Comparison of ENCODE assay signal across 8 cellular contexts in the genomic region with DNA sequence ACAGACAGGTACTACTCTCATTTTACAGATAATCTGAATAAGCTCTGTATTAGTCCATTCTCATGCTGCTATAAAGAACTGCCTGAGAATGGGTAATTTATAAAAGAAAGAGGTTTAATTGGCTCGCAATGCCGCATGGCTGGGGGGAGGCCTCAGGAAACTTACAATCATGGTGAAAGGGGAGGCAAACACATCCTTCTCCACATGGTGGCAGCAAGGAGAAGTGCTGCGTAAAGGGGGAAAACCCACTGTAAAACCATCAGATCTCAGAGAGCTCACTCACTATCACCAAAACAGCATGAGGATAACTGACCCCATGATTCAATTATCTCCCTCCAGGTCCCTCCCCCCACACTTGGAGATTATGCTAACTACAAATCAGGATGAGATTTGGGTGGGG.
DNase-seq lines count a peak whose midpoint lies in the region; ATAC-seq and TF ChIP-seq lines count a peak whose summit lies in the region.

No MANE protein-coding gene starts in this region.

- no peak overlapping the region for H2AFZ ChIP-seq in MM.1S (ENCODE audit: low read length)

- H3F3A ChIP-seq in DOHH2 (ENCODE audit: control insufficient read depth, insufficient read depth) (no peaks in the 10 kb centered on the region), MM.1S (ENCODE audit: insufficient read depth, low read length) (no peaks in the 10 kb centered on the region)

- H3K27ac ChIP-seq in DOHH2 (ENCODE audit: low read depth, low read length), result no peak overlapping the region
- H3K27ac ChIP-seq in MM.1S (ENCODE audit: low read length), result no peak overlapping the region

- H4K20me1 ChIP-seq in DOHH2 (ENCODE audit: control insufficient read depth, insufficient read depth, low read depth, low read length) (no peaks in the 10 kb centered on the region), MM.1S (ENCODE audit: insufficient read depth, low read length) (no peaks in the 10 kb centered on the region)

- peak; percentile 39 for DNase-seq in MM.1S
- DNase-seq in fibroblast of the aortic adventitia (ENCODE audit: low read depth), result peak; percentile 34
- no peak for DNase-seq in SIG-M5 (lab: John Stamatoyannopoulos, UW)
- no peak for DNase-seq in anterior cingulate cortex (lab: John Stamatoyannopoulos, UW)
- no peak for DNase-seq in OCI-M2 (lab: John Stamatoyannopoulos, UW; ENCODE audit: unreplicated experiment)
- DNase-seq in stimulated activated CD4-positive, alpha-beta T cell treated with anti-CD3 and anti-CD28 coated beads, Interleukin-4, amount 100 ng/mL, for 24 hours, result no peak

- H3K79me2 ChIP-seq in DOHH2 (ENCODE audit: control insufficient read depth, low read length), result no peaks in the 10 kb centered on the region
- H3K79me2 ChIP-seq in MM.1S (ENCODE audit: low read length), result no peaks in the 10 kb centered on the region

- no peak overlapping the region for H3K4me3 ChIP-seq in DOHH2 (ENCODE audit: low read length)
- H3K4me3 ChIP-seq in MM.1S (ENCODE audit: low read length), result no peak overlapping the region
- no peak overlapping the region for H3K4me3 ChIP-seq in fibroblast of the aortic adventitia (ENCODE audit: low read depth, low read length)

- H3K4me2 ChIP-seq in DOHH2 (ENCODE audit: low read length), result no peak overlapping the region
- no peak overlapping the region for H3K4me2 ChIP-seq in MM.1S (ENCODE audit: low read depth, low read length)

- no peaks in the 10 kb centered on the region for H3K9me2 ChIP-seq in DOHH2 (replicated peaks; ENCODE audit: control insufficient read depth, low read length)
- no peaks in the 10 kb centered on the region for H3K9me2 ChIP-seq in MM.1S (replicated peaks; ENCODE audit: insufficient read depth, low read length)

- TF ChIP-seq CTCF in DOHH2 (IDR thresholded peaks at IDR 0.05; ENCODE audit: low read depth, low read length, poor library complexity, severe bottlenecking) (peak; percentile 24), MM.1S (IDR thresholded peaks at IDR 0.05; ENCODE audit: low read length) (peak; percentile 52), fibroblast of the aortic adventitia (IDR thresholded peaks at IDR 0.05; ENCODE audit: insufficient read depth, low read length) (peak; percentile 52)

- H3K36me3 ChIP-seq in DOHH2 (ENCODE audit: control insufficient read depth, low read length) (no peaks in the 10 kb centered on the region), MM.1S (replicated peaks; ENCODE audit: insufficient read depth, low read length) (no peaks in the 10 kb centered on the region)

- ATAC-seq in GM21360 (IDR thresholded peaks at IDR 0.05; ENCODE audit: unreplicated experiment), result peak; percentile 80

- no peaks in the 10 kb centered on the region for H3K4me1 ChIP-seq in DOHH2 (ENCODE audit: control insufficient read depth, low read length)
- no peaks in the 10 kb centered on the region for H3K4me1 ChIP-seq in MM.1S (ENCODE audit: low read length)

- H3K27me3 ChIP-seq in DOHH2 (ENCODE audit: control insufficient read depth, low read length) (no peaks in the 10 kb centered on the region), MM.1S (replicated peaks; ENCODE audit: insufficient read depth, low read length) (no peaks in the 10 kb centered on the region)

- H3K9ac ChIP-seq in MM.1S (ENCODE audit: low read length), result no peak overlapping the region

- H3K9me3 ChIP-seq in DOHH2 (ENCODE audit: control insufficient read depth, insufficient read depth, low read length) (no peaks in the 10 kb centered on the region), MM.1S (replicated peaks; ENCODE audit: insufficient read depth, low read length) (no peaks in the 10 kb centered on the region)

Comparison
In these comparisons a context has a peak if more than half of its experiments do, and no peak if none do; other contexts are left out.
1. DNase-seq: peak in MM.1S (single experiment) and fibroblast of the aortic adventitia (single experiment); none in SIG-M5 (single experiment), anterior cingulate cortex (0 of 58), OCI-M2 (single experiment) and stimulated activated CD4-positive, alpha-beta T cell treated with anti-CD3 and anti-CD28 coated beads, Interleukin-4, amount 100 ng/mL, for 24 hours (single experiment).
2. Peak in every context shown above with its lines, with median percentiles within 50 percentile points of each other: CTCF ChIP-seq.